8 cellular contexts compared by ENCODE assay signal in genomic region chr17:10737168-10737622, GRCh38. TPM values are rescaled to one million over a fixed set of nuclear protein-coding genes. Genes with fewer than 3 reads are reported as not detected.
DNase-seq lines count a peak whose midpoint lies in the region; ATAC-seq and TF ChIP-seq lines count a peak whose summit lies in the region.

No MANE protein-coding gene starts in this region.

- H3K27me3 ChIP-seq in GM06990 (replicated peaks; ENCODE audit: control insufficient read depth, insufficient read depth, low read length), result no peaks in the 10 kb centered on the region; the same call in none of the 2 replicates

- no peak for ATAC-seq in HG02571 (IDR thresholded peaks at IDR 0.05; ENCODE audit: unreplicated experiment)

- in situ Hi-C loops in ACHN (cut with HindIII; ENCODE audit: low pct_ligation_motif_present, low pct_unique_long_range_greater_than_20kb, low sequenced_read_pairs), result no loop called here

- TF ChIP-seq CTCF in GM06990 (IDR thresholded peaks at IDR 0.05; ENCODE audit: insufficient read depth, low read length, poor library complexity, severe bottlenecking) (peak; percentile 80), fibroblast of the aortic adventitia (IDR thresholded peaks at IDR 0.05; ENCODE audit: insufficient read depth, low read length) (peak; percentile 86)

- DNase-seq in ACHN (peak; percentile 67), GM06990 (ENCODE audit: extremely low read depth, insufficient read length) (no peak), NCI-H226 (peak; percentile 42), fibroblast of the aortic adventitia (ENCODE audit: low read depth) (peak; percentile 73), nucleus accumbens (lab: John Stamatoyannopoulos, UW) (peak in 44 of 56 donors; percentile 3 to 80 (median 32)), NCI-H774 (lab: John Stamatoyannopoulos, UW) (no peak)
- peak; percentile 31 for DNase-seq in activated T-cell treated with anti-CD3 and anti-CD28 coated beads, Interleukin-2, amount 50 U/mL, for 1 hour

- no peaks in the 10 kb centered on the region for H3K36me3 ChIP-seq in GM06990 (ENCODE audit: control insufficient read depth, insufficient read depth, low read length)

- H3K4me3 ChIP-seq in GM06990 (replicated peaks; ENCODE audit: low read depth, low read length), result no peak overlapping the region
- H3K4me3 ChIP-seq in fibroblast of the aortic adventitia (ENCODE audit: low read depth, low read length), result no peak overlapping the region

RNA-seq across cellular contexts. Expression of gene TMEM220, which starts 7.4 kb away (rescaled TPM):
- 4.1 and 6.2 TPM in 2 replicates for total RNA-seq in fibroblast of the aortic adventitia (ENCODE audit: low replicate concordance)

RNA-seq across cellular contexts. Expression of gene ADPRM, which starts 39.8 kb away (rescaled TPM):
- 9.3 and 18.3 TPM in 2 replicates for total RNA-seq in fibroblast of the aortic adventitia (ENCODE audit: low replicate concordance)

RNA-seq across cellular contexts. Expression of gene SCO1, which starts 39.9 kb away (rescaled TPM):
- total RNA-seq in fibroblast of the aortic adventitia (ENCODE audit: low replicate concordance), result 22.1 and 69.7 TPM in 2 replicates

Comparison
In these comparisons a context has a peak if more than half of its experiments do, and no peak if none do; other contexts are left out.
1. DNase-seq: peak in ACHN (single experiment), NCI-H226 (single experiment), activated T-cell treated with anti-CD3 and anti-CD28 coated beads, Interleukin-2, amount 50 U/mL, for 1 hour (single experiment), fibroblast of the aortic adventitia (single experiment) and nucleus accumbens (44 of 56); none in GM06990 (single experiment) and NCI-H774 (single experiment).